In the genomic region with DNA sequence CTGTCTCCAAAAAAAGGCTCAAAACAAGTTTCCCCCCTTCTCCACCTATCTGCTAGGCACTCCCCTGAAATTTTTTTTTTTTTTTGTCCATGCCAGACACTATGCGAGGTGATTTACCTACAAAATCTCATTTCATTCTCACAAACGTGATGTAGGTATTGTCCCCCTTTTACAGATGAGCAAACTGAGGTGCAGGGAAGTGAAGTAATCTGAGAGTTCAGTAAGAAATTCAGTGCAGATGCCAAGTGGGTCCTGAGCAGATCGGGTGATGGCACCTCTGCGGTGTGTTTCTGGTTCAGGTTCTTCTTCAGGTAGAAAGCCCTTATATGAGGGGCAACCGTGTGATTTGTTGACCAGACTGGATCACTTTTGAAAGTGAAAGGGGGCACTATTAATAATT, we compare ENCODE assay signal across 1 cellular context.
TF ChIP-seq lines count a peak whose summit lies in the region.

No MANE protein-coding gene starts in this region.

TF ChIP-seq in H1, 55 proteins besides CTCF, POLR2A, EP300 and RAD21 (continued from another document):
- no peak for TF ChIP-seq MAFK (IDR thresholded peaks at IDR 0.05; ENCODE audit: low read depth, low read length)
